23 cellular contexts compared by ENCODE assay signal in the genomic region with DNA sequence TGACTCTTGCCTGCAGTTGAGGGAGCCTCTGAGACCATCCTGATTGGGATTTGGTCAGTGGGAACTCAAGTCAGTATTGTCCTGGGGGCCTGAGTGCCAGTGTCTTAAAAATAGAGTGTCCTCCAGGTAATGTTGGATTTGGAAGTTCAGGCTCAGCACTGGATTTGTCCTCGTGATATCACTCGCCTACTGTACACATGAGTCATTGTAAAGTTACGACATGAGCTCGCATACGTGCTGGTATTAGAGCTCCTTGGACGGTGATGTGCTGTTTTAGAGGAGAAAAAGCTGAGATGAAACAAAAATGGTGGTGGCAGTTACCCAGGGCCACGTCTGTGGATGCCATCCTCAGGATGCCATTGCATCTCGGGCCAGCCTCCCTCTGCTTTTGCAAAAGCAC.
DNase-seq lines count a peak whose midpoint lies in the region; ATAC-seq and TF ChIP-seq lines count a peak whose summit lies in the region.
"Had no signal": no experiment of that assay in that cellular context is flagged by ENCODE, and none has a peak within 500 bp of the region (broad histone marks: within the 10 kb centered on the region; RNA-seq: fewer than 3 reads in every experiment).

No MANE protein-coding gene starts in this region.

- TF ChIP-seq CTCF in RWPE2 (IDR thresholded peaks at IDR 0.05; ENCODE audit: poor library complexity, severe bottlenecking), result no peak
- no peak for TF ChIP-seq CTCF in foreskin keratinocyte (conservative IDR thresholded peaks at IDR 0.05)

- H3K27me3 ChIP-seq in RWPE2 (ENCODE audit: insufficient read depth, poor library complexity, severe bottlenecking) (no peaks in the 10 kb centered on the region), foreskin keratinocyte (no peaks in the 10 kb centered on the region)
- H3K27me3 ChIP-seq: cardiac muscle cell, gastrocnemius medialis, ovary, vagina had no signal

- DNase-seq in ACHN (peak; percentile 9), HCEC 1CT (peak; percentile 72), RWPE2 (ENCODE audit: low spot score) (no peak), foreskin keratinocyte (peak; percentile 15 to 25), amniotic stem cell (lab: John Stamatoyannopoulos, UW) (no peak), SHP77 treated with DMSO at 0.1 percent for 48 hours (lab: John Stamatoyannopoulos, UW) (no peak), Kasumi-1 (lab: John Stamatoyannopoulos, UW) (no peak)
- DNase-seq: activated CD4-positive, alpha-beta T cell treated with anti-CD3 and anti-CD28 coated beads for 48 hours; activated naive CD8-positive, alpha-beta T cell treated with anti-CD3 and anti-CD28 coated beads, Interleukin-2, amount 50 U/mL, for 24 hours; dermis blood vessel endothelial cell; DMS 273 treated with DMSO at 0.1 percent for 48 hours; gastrocnemius medialis; H7; MM.1S; naive thymus-derived CD4-positive, alpha-beta T cell; NCI-H1694; NCI-H2227 treated with DMSO at 0.1 percent for 48 hours; ovary; right cardiac atrium; T-helper 17 cell had no signal

- in situ Hi-C loops in ACHN (cut with HindIII; ENCODE audit: low pct_ligation_motif_present, low pct_unique_long_range_greater_than_20kb, low sequenced_read_pairs), result no loop called here

- H3K27ac ChIP-seq in RWPE2 (ENCODE audit: poor library complexity, severe bottlenecking) (peak overlapping the region; percentile 31), foreskin keratinocyte (no peak overlapping the region)
- H3K27ac ChIP-seq: cardiac muscle cell, ovary, vagina had no signal

- H3K36me3 ChIP-seq in RWPE2 (ENCODE audit: low read depth), result no peaks in the 10 kb centered on the region
- H3K36me3 ChIP-seq: cardiac muscle cell, gastrocnemius medialis, ovary, vagina had no signal

- H3K4me3 ChIP-seq in RWPE2 (ENCODE audit: severe bottlenecking), result no peak overlapping the region
- H3K4me3 ChIP-seq: cardiac muscle cell, gastrocnemius medialis, ovary, vagina had no signal

- ATAC-seq in RWPE2 (ENCODE audit: low read depth), result peak; percentile 98
- ATAC-seq in foreskin keratinocyte, result peak; percentile 64
- ATAC-seq in GM19023 (IDR thresholded peaks at IDR 0.05; ENCODE audit: unreplicated experiment), result no peak
- ATAC-seq: activated naive CD8-positive, alpha-beta T cell treated with anti-CD3 and anti-CD28 coated beads, Interleukin-2, amount 50 U/mL, for 24 hours; gastrocnemius medialis; naive thymus-derived CD4-positive, alpha-beta T cell; right cardiac atrium; T-helper 17 cell had no signal

- no peaks in the 10 kb centered on the region for H3K9me3 ChIP-seq in RWPE2 (ENCODE audit: severe bottlenecking)
- H3K9me3 ChIP-seq: gastrocnemius medialis, ovary, vagina had no signal

- peaks cover 11% of the 10 kb centered on the region for H3K4me1 ChIP-seq in RWPE2 (ENCODE audit: insufficient read depth, poor library complexity, severe bottlenecking)
- H3K4me1 ChIP-seq in foreskin keratinocyte, result no peaks in the 10 kb centered on the region
- H3K4me1 ChIP-seq: vagina had no signal

Comparison
In these comparisons a context has a peak if more than half of its experiments do, and no peak if none do; other contexts are left out.
1. DNase-seq: peak in ACHN (single experiment), HCEC 1CT (single experiment) and foreskin keratinocyte (2 of 2); none in RWPE2 (single experiment), amniotic stem cell (single experiment), SHP77 treated with DMSO at 0.1 percent for 48 hours (single experiment) and Kasumi-1 (0 of 2).